In the genomic region with DNA sequence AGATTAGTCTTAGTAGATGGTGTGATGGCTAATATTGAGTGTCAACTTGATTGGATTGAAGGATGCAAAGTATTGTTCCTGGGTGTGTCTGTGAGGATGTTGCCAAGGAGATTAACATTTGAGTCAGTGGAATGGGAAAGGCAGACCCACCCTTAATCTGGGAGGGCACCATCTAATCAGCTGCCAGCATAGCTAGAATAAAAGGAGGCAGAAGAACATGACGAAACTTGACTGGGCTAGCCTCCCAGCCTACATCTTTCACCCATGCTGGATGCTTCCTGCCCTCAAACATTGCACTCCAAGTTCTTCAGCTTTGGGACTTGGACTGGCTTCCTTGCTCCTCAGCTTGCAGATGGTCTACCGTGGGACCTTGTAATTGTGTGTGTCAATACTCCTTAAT, we compare ENCODE assay signal across 7 cellular contexts. TPM values are rescaled to one million over a fixed set of nuclear protein-coding genes. Genes with fewer than 3 reads are reported as not detected.
"Had no signal": no experiment of that assay in that cellular context is flagged by ENCODE, and none has a peak within 500 bp of the region (broad histone marks: within the 10 kb centered on the region; RNA-seq: fewer than 3 reads in every experiment).

No MANE protein-coding gene starts in this region.

RNA-seq across cellular contexts. Expression of a gene that starts 12.5 kb away (rescaled TPM):
- total RNA-seq: activated CD4-positive, alpha-beta T cell treated with anti-CD3 and anti-CD28 coated beads, Interleukin-2, amount 10 ng/mL, durations not matched to agents 24 days and 14 days; activated CD8-positive, alpha-beta memory T cell treated with anti-CD3 and anti-CD28 coated beads for 36 hours; cardiac muscle cell; M059J; PC-9; Right ventricle myocardium superior had no signal
- polyA plus RNA-seq: aorta, cardiac muscle cell had no signal

RNA-seq across cellular contexts. Expression of a gene that starts 34.3 kb away (rescaled TPM):
- polyA plus RNA-seq: cardiac muscle cell had no signal
